23 cellular contexts compared by ENCODE assay signal in the genomic region with DNA sequence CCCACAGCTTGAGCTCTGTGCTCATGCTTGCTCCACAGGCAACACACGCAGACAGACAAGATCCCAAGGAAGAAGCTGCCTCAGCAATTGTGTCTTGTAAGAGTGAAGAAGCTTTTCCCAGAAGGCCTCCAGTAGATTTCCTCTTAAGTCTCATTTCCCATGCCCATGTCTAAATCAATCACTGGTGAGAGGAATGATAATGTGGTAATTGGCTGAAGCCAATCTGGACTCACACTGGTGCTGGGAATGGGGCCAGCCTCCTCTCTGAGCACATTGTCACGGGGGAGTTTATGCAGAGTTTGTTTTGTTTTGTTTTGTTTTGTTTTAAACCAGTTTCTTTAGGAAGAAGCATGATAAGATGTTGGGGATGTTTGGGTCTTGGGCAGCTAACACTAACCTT. TPM values are rescaled to one million over a fixed set of nuclear protein-coding genes. Genes with fewer than 3 reads are reported as not detected.
DNase-seq lines count a peak whose midpoint lies in the region; TF ChIP-seq lines count a peak whose summit lies in the region.
"Had no signal": no experiment of that assay in that cellular context is flagged by ENCODE, and none has a peak within 500 bp of the region (broad histone marks: within the 10 kb centered on the region; RNA-seq: fewer than 3 reads in every experiment).

No MANE protein-coding gene starts in this region.

- POLR2A ChIA-PET in HEK293T (lab: Yijun Ruan, JAX), result no interaction called here

- peak overlapping the region; percentile 28 for H3K9ac ChIP-seq in adipocyte (ENCODE audit: low read length)
- peak overlapping the region in 2 of 5 donors; percentile 13 to 63 for H3K9ac ChIP-seq in subcutaneous abdominal adipose tissue (ENCODE audit: low read length in 5 of 5)

- H3K27ac ChIP-seq in subcutaneous abdominal adipose tissue (ENCODE audit: low read depth, low read length) (peak overlapping the region; percentile 91), brain microvascular endothelial cell (no peak overlapping the region)
- H3K27ac ChIP-seq: esophagus muscularis mucosa, suprapubic skin, uterus had no signal

- H3K36me3 ChIP-seq in MG63 (no peaks in the 10 kb centered on the region), adipocyte (ENCODE audit: control insufficient read depth, insufficient read depth, low read length, severe bottlenecking) (no peaks in the 10 kb centered on the region), subcutaneous abdominal adipose tissue (ENCODE audit: control insufficient read depth in 5 of 5, insufficient read depth in 5 of 5, low read length in 5 of 5) (no peaks in the 10 kb centered on the region), brain microvascular endothelial cell (replicated peaks) (no peaks in the 10 kb centered on the region)
- H3K36me3 ChIP-seq: esophagus muscularis mucosa, suprapubic skin, uterus had no signal

- in situ Hi-C loops in brain microvascular endothelial cell (cut with HindIII; ENCODE audit: low pct_ligation_motif_present, low sequenced_read_pairs), result no loop called here

- H3K4me3 ChIP-seq in MG63 (no peak overlapping the region), adipocyte (ENCODE audit: low read length) (peak overlapping the region; percentile 31), fibroblast of pulmonary artery (replicated peaks; ENCODE audit: low read depth, low read length) (no peak overlapping the region), subcutaneous abdominal adipose tissue (ENCODE audit: low read depth in 1 of 5, low read length in 5 of 5) (peak overlapping the region in 2 of 5 donors; percentile 11 to 15), brain microvascular endothelial cell (ENCODE audit: low read depth, low read length) (no peak overlapping the region)
- H3K4me3 ChIP-seq: esophagus muscularis mucosa, suprapubic skin, uterus had no signal

- H3K4me1 ChIP-seq in adipocyte (ENCODE audit: control insufficient read depth, insufficient read depth, low read length) (peaks cover 40% of the 10 kb centered on the region), subcutaneous abdominal adipose tissue (ENCODE audit: control insufficient read depth in 5 of 5, insufficient read depth in 5 of 5, low read length in 5 of 5) (peaks cover 3 to 18% (median 15%) of the 10 kb centered on the region in 5 donors)
- H3K4me1 ChIP-seq: uterus had no signal

- CTCF ChIA-PET in HEK293T (lab: Yijun Ruan, JAX), result no interaction called here

- peak; percentile 55 for DNase-seq in MG63
- DNase-seq in adipocyte (ENCODE audit: low read depth), result peak; percentile 50
- peak; percentile 29 for DNase-seq in fibroblast of pulmonary artery (ENCODE audit: low read depth)
- no peak for DNase-seq in RKO (ENCODE audit: low spot score)
- DNase-seq in HEK293T (ENCODE audit: extremely low spot score), result no peak
- DNase-seq in brain microvascular endothelial cell, result no peak
- DNase-seq: activated CD4-positive, alpha-beta T cell treated with anti-CD3 and anti-CD28 coated beads for 1 hour; activated naive CD4-positive, alpha-beta T cell treated with Interleukin-2 at 50 U/mL for 16 hours; activated T-cell treated with anti-CD3 and anti-CD28 coated beads, Interleukin-2, amount 50 U/mL, for 48 hours; CD4-positive, alpha-beta memory T cell; effector memory CD4-positive, alpha-beta T cell; GF-D8; NCI-H1436; NCI-H2107; NCI-H774; SHP77 treated with DMSO at 0.1 percent for 48 hours; T-cell; uterus had no signal

- TF ChIP-seq CTCF in fibroblast of pulmonary artery (IDR thresholded peaks at IDR 0.05; ENCODE audit: low read length, missing control alignments), result no peak
- TF ChIP-seq CTCF in brain microvascular endothelial cell (IDR thresholded peaks at IDR 0.05; ENCODE audit: low read depth, low read length, missing control alignments), result no peak

- H3K9me3 ChIP-seq in MG63 (peaks cover 10% of the 10 kb centered on the region; the same call in 1 of the 2 replicates), adipocyte (ENCODE audit: control insufficient read depth, low read length) (peaks cover 4% of the 10 kb centered on the region), subcutaneous abdominal adipose tissue (ENCODE audit: control insufficient read depth in 5 of 5, low read length in 5 of 5) (peaks cover 0 to 3% (median 0%) of the 10 kb centered on the region in 5 donors)
- H3K9me3 ChIP-seq: esophagus muscularis mucosa, suprapubic skin, uterus had no signal

- H3K27me3 ChIP-seq in MG63 (no peaks in the 10 kb centered on the region), adipocyte (replicated peaks; ENCODE audit: control insufficient read depth, insufficient read depth, low read length) (no peaks in the 10 kb centered on the region), subcutaneous abdominal adipose tissue (ENCODE audit: control insufficient read depth in 5 of 5, insufficient read depth in 4 of 5, low read length in 5 of 5) (peaks cover 0 to 4% (median 2%) of the 10 kb centered on the region in 5 donors), brain microvascular endothelial cell (replicated peaks) (no peaks in the 10 kb centered on the region)
- H3K27me3 ChIP-seq: uterus had no signal

TF ChIP-seq in HEK293T, 16 proteins besides CTCF, POLR2A, EP300 and RAD21:
- no peak for TF ChIP-seq HDGF (IDR thresholded peaks at IDR 0.05; ENCODE audit: borderline replicate concordance)
TF ChIP-seq in HEK293T: peak in this region for 0.

RNA-seq across cellular contexts. Expression of gene PTCHD4, which starts 36.6 kb away (rescaled TPM):
- not detected in 2 replicates for total RNA-seq in MG63 (2014; rRNA removed; shearing (Covaris generic); ENCODE audit: low replicate concordance)
- total RNA-seq: activated CD8-positive, alpha-beta memory T cell treated with anti-CD3 and anti-CD28 coated beads for 36 hours; CD4-positive, alpha-beta memory T cell; PC-3; T-cell had no signal

Comparison
In these comparisons a context has a peak if more than half of its experiments do, and no peak if none do; other contexts are left out.
1. DNase-seq: peak in MG63 (single experiment), adipocyte (single experiment) and fibroblast of pulmonary artery (single experiment); none in RKO (single experiment), HEK293T (single experiment) and brain microvascular endothelial cell (single experiment).